1 cellular context compared by ENCODE assay signal in genomic region chrX:11764602-11765067, GRCh38.
TF ChIP-seq lines count a peak whose summit lies in the region.

No MANE protein-coding gene starts in this region.

TF ChIP-seq in GM12878, 131 proteins besides CTCF, POLR2A, EP300 and RAD21 (continued from another document and continues in another):
- TF ChIP-seq ZNF592 (IDR thresholded peaks at IDR 0.05) (no peak), SKIL (IDR thresholded peaks at IDR 0.05; ENCODE audit: low read depth, poor library complexity, severe bottlenecking) (no peak), USF1 (IDR thresholded peaks at IDR 0.05; ENCODE audit: borderline replicate concordance, extremely low read length, insufficient read depth, low read depth, low read length) (no peak), POLR2AphosphoS2 (IDR thresholded peaks at IDR 0.05; ENCODE audit: low read depth, low read length) (no peak; the same call in 1 of the 2 replicates), PML (IDR thresholded peaks at IDR 0.05; ENCODE audit: low read length) (no peak), SREBF2 (IDR thresholded peaks at IDR 0.05; ENCODE audit: low read length) (no peak), IRF5 (IDR thresholded peaks at IDR 0.05; ENCODE audit: borderline replicate concordance) (no peak), HDGF (IDR thresholded peaks at IDR 0.05) (peak; percentile 89), BCLAF1 (IDR thresholded peaks at IDR 0.05) (no peak), ATF3 (IDR thresholded peaks at IDR 0.05; ENCODE audit: borderline replicate concordance, extremely low read depth, low read depth, low read length) (no peak), LARP7 (IDR thresholded peaks at IDR 0.05) (no peak), YY1 (IDR thresholded peaks at IDR 0.05; ENCODE audit: low read depth, low read length) (peak; percentile 56), NBN (IDR thresholded peaks at IDR 0.05) (peak; percentile 71), NR2C1 (IDR thresholded peaks at IDR 0.05) (no peak), ZNF24 (IDR thresholded peaks at IDR 0.05) (no peak), JUND (IDR thresholded peaks at IDR 0.05; ENCODE audit: low read depth, low read length) (no peak), SP1 (IDR thresholded peaks at IDR 0.05; ENCODE audit: low read depth, low read length) (no peak), IKZF1 (conservative IDR thresholded peaks at IDR 0.05) (peak; percentile 44), MXI1 (IDR thresholded peaks at IDR 0.05; ENCODE audit: low read depth, low read length) (0 out of 2 replicates have a peak, but pooled peaks have one; percentile 32), SMC3 (IDR thresholded peaks at IDR 0.05; ENCODE audit: borderline replicate concordance, low read length) (no peak; the same call in 1 of the 2 replicates), ZBTB4 (CRISPR knock-in tag; IDR thresholded peaks at IDR 0.05) (no peak), RELB (IDR thresholded peaks at IDR 0.05; ENCODE audit: low read depth) (no peak; the same call in 1 of the 2 replicates), KLF5 (IDR thresholded peaks at IDR 0.05; ENCODE audit: partially characterized antibody) (no peak), SIX5 (IDR thresholded peaks at IDR 0.05; ENCODE audit: low read depth, low read length, severe bottlenecking) (no peak), ZSCAN29 (IDR thresholded peaks at IDR 0.05) (no peak), WRNIP1 (IDR thresholded peaks at IDR 0.05; ENCODE audit: borderline replicate concordance, low read depth, low read length) (no peak), ZNF622 (IDR thresholded peaks at IDR 0.05) (no peak), KDM1A (IDR thresholded peaks at IDR 0.05; ENCODE audit: borderline replicate concordance) (no peak), ZBTB33 (IDR thresholded peaks at IDR 0.05) (no peak), PAX5 (IDR thresholded peaks at IDR 0.05; ENCODE audit: borderline replicate concordance, low read depth, low read length) (no peak), HDAC6 (IDR thresholded peaks at IDR 0.05; ENCODE audit: unreplicated experiment) (no peak), RELA (IDR thresholded peaks at IDR 0.05; ENCODE audit: borderline replicate concordance, partially characterized antibody) (no peak), CEBPZ (IDR thresholded peaks at IDR 0.05; ENCODE audit: low read depth, low read length) (no peak), POU2F2 (IDR thresholded peaks at IDR 0.05; ENCODE audit: borderline replicate concordance, low read depth, low read length) (no peak)
